ENCODE assay signal across 25 cellular contexts in genomic region chr18:59993560-59993959, GRCh38.
DNase-seq lines count a peak whose midpoint lies in the region; ATAC-seq and TF ChIP-seq lines count a peak whose summit lies in the region.
"Had no signal": no experiment of that assay in that cellular context is flagged by ENCODE, and none has a peak within 500 bp of the region (broad histone marks: within the 10 kb centered on the region; RNA-seq: fewer than 3 reads in every experiment).

No MANE protein-coding gene starts in this region.

- DNase-seq in COLO829 (ENCODE audit: low spot score) = peak; percentile 40
- DNase-seq in HT1080 (ENCODE audit: low read depth) = peak; percentile 42
- DNase-seq in SK-MEL-5 (ENCODE audit: low read depth, low spot score) = peak; percentile 14
- DNase-seq in iris pigment epithelial cell (ENCODE audit: low read depth) = peak; percentile 12
- no peak for DNase-seq in germinal center (ENCODE audit: low spot score)
- DNase-seq in T-cell = no peak
- no peak for DNase-seq in NCI-H69 (lab: John Stamatoyannopoulos, UW)
- DNase-seq: AML-193; CD4-positive, alpha-beta T cell; DMS79; EL; GF-D8; GOT3; IMR-90; KG1; NCI-H1092; NCI-H1436; NCI-H187; NCI-H2081 treated with DMSO at 0.1 percent for 48 hours; NCI-H345; NCI-H510A treated with DMSO at 0.1 percent for 48 hours; NCI-H748 treated with DMSO at 0.1 percent for 48 hours; Right ventricle myocardium superior had no signal

- POLR2A ChIA-PET in T-cell (lab: Charles Lee) = no interaction called here

- CTCF ChIA-PET in T-cell (lab: Charles Lee) = interaction anchor here in 1 of 2 donors (0.6 kb wide), 1 partner anchor 1341 kb away, joined by 3 read pairs; no protein-coding TSS in a partner anchor

- no peak overlapping the region for H3K27ac Mint-ChIP-seq in T-cell
- H3K27ac Mint-ChIP-seq: CD4-positive, alpha-beta T cell had no signal

- H3K4me1 Mint-ChIP-seq in T-cell = no peaks in the 10 kb centered on the region

- H3K27me3 Mint-ChIP-seq in T-cell = peaks cover 22 to 30% of the 10 kb centered on the region in 2 donors

- ATAC-seq in SK-N-SH treated with all-trans-retinoic acid at 6 μM for 48 hours = no peak
- ATAC-seq in T-cell (replicated peaks in 1 of 4) = no peak
- ATAC-seq: A549 had no signal

- H3K36me3 Mint-ChIP-seq in T-cell = no peaks in the 10 kb centered on the region

- in situ Hi-C loops in SK-MEL-5 (cut with HindIII; ENCODE audit: low pct_unique_long_range_greater_than_20kb, low sequenced_read_pairs) = loop anchor here (25.0 kb wide), 1 partner anchor 569 kb away; no protein-coding TSS in a partner anchor

- H3K9me3 Mint-ChIP-seq in T-cell = no peaks in the 10 kb centered on the region
- H3K9me3 Mint-ChIP-seq: CD4-positive, alpha-beta T cell had no signal

- no peak overlapping the region for H3K4me3 Mint-ChIP-seq in T-cell
- H3K4me3 Mint-ChIP-seq: CD4-positive, alpha-beta T cell had no signal

TF ChIP-seq in SK-N-SH treated with all-trans-retinoic acid at 6 μM for 48 hours, 23 proteins besides CTCF, POLR2A, EP300 and RAD21:
- TF ChIP-seq ISL1 (CRISPR knock-in tag; IDR thresholded peaks at IDR 0.05) (no peak), OSR1 (CRISPR knock-in tag; IDR thresholded peaks at IDR 0.05) (no peak), ZNF70 (CRISPR knock-in tag; IDR thresholded peaks at IDR 0.05) (no peak), TSHZ2 (CRISPR knock-in tag; IDR thresholded peaks at IDR 0.05) (no peak), ARNTL (CRISPR knock-in tag; IDR thresholded peaks at IDR 0.05; ENCODE audit: borderline replicate concordance, low read depth) (no peak), TOX (CRISPR knock-in tag; IDR thresholded peaks at IDR 0.05; ENCODE audit: borderline replicate concordance) (no peak), ZC3H10 (CRISPR knock-in tag; IDR thresholded peaks at IDR 0.05) (no peak), ZFP3 (CRISPR knock-in tag; IDR thresholded peaks at IDR 0.05) (no peak), ZNF8 (CRISPR knock-in tag; IDR thresholded peaks at IDR 0.05) (no peak), GLIS3 (CRISPR knock-in tag; IDR thresholded peaks at IDR 0.05) (no peak), SNAI2 (CRISPR knock-in tag; IDR thresholded peaks at IDR 0.05) (no peak)

Comparison
In these comparisons a context has a peak if more than half of its experiments do, and no peak if none do; other contexts are left out.
1. DNase-seq: peak in COLO829 (single experiment), HT1080 (single experiment), SK-MEL-5 (single experiment) and iris pigment epithelial cell (single experiment); none in germinal center (single experiment), T-cell (0 of 34) and NCI-H69 (single experiment).